In the genomic region with DNA sequence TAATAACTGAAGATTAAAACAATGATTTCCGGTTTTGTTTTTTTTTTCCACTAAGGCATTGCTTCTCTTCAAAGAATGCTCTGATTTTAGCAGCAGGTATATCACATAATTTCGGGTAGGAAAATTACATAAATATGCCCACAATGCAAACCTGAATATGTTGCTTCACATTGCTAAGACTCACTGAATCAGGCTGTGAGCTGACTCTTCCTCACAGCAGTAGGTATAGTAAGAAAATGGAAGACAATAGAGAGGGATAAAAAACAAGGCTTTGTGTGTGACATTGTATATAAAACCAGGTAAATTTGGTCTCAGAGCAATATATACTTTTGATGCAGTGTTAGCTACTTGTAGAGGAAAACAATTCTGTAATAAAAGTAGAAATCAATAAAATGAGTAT, we compare ENCODE assay signal across 38 cellular contexts.
"Had no signal": no experiment of that assay in that cellular context is flagged by ENCODE, and none has a peak within 500 bp of the region (broad histone marks: within the 10 kb centered on the region; RNA-seq: fewer than 3 reads in every experiment).

No MANE protein-coding gene starts in this region.

- DNase-seq: activated B cell treated with CpG ODN at 0.5 μM for 24 hours; activated CD4-positive, alpha-beta memory T cell treated with anti-CD3 and anti-CD28 coated beads for 36 hours; activated CD4-positive, alpha-beta T cell treated with anti-CD3 and anti-CD28 coated beads for 4 hours; activated CD4-positive, alpha-beta T cell treated with anti-CD3 and anti-CD28 coated beads, Interleukin-2, amount 10 ng/mL, durations not matched to agents 24 days and 14 days; activated CD4-positive, alpha-beta T cell treated with anti-CD3 and anti-CD28 coated beads, Interleukin-2, amount 50 U/mL, for 1 hour; activated CD4-positive, alpha-beta T cell treated with anti-CD3 and anti-CD28 coated beads, Interleukin-2, amount 50 U/mL, for 4 hours; activated CD4-positive, CD25-positive, alpha-beta regulatory T cell treated with anti-CD3 and anti-CD28 coated beads, Interleukin-2, amount 50 U/mL, for 72 hours; activated CD8-positive, alpha-beta memory T cell treated with anti-CD3 and anti-CD28 coated beads, Interleukin-2, amount 50 U/mL, for 4 hours; activated CD8-positive, alpha-beta T cell treated with anti-CD3 and anti-CD28 coated beads for 36 hours; activated effector memory CD4-positive, alpha-beta T cell treated with Interleukin-2 at 50 U/mL for 16 hours; activated gamma-delta T cell; activated naive CD4-positive, alpha-beta T cell treated with anti-CD3 and anti-CD28 coated beads, Interleukin-2, amount 10 ng/mL, durations not matched to agents 7 days and 5 days; activated naive CD4-positive, alpha-beta T cell treated with Interleukin-2 at 50 U/mL for 16 hours; activated naive CD8-positive, alpha-beta T cell treated with anti-CD3 and anti-CD28 coated beads, Interleukin-2, amount 10 ng/mL, durations not matched to agents 7 days and 5 days; activated naive CD8-positive, alpha-beta T cell treated with anti-CD3 and anti-CD28 coated beads, Interleukin-2, amount 50 U/mL, for 24 hours; activated T-cell treated with anti-CD3 and anti-CD28 coated beads for 4 hours; activated T-cell treated with anti-CD3 and anti-CD28 coated beads, Interleukin-2, amount 50 U/mL, for 1 hour; activated T-cell treated with anti-CD3 and anti-CD28 coated beads, Interleukin-2, amount 50 U/mL, for 4 hours; activated T-cell treated with anti-CD3 and anti-CD28 coated beads, Interleukin-2, amount 50 U/mL, for 72 hours; amygdala; anterior cingulate cortex; caudate nucleus; cerebellar nuclear complex; T-helper 2 cell; T-helper 9 cell had no signal

- ATAC-seq: activated CD8-positive, alpha-beta T cell treated with anti-CD3 and anti-CD28 coated beads for 36 hours; activated naive CD8-positive, alpha-beta T cell treated with anti-CD3 and anti-CD28 coated beads, Interleukin-2, amount 50 U/mL, for 24 hours; activated T-cell treated with anti-CD3 and anti-CD28 coated beads, Interleukin-2, amount 50 U/mL, for 4 hours; activated T-cell treated with anti-CD3 and anti-CD28 coated beads, Interleukin-2, amount 50 U/mL, for 72 hours had no signal

- H3K27me3 Mint-ChIP-seq: activated B cell treated with CpG ODN at 0.5 μM for 24 hours; activated CD4-positive, alpha-beta memory T cell treated with anti-CD3 and anti-CD28 coated beads for 36 hours; activated CD4-positive, alpha-beta T cell treated with anti-CD3 and anti-CD28 coated beads, Interleukin-2, amount 10 ng/mL, durations not matched to agents 24 days and 14 days; activated CD8-positive, alpha-beta T cell treated with anti-CD3 and anti-CD28 coated beads for 36 hours; activated naive CD4-positive, alpha-beta T cell treated with anti-CD3 and anti-CD28 coated beads, Interleukin-2, amount 10 ng/mL, durations not matched to agents 7 days and 5 days; activated naive CD4-positive, alpha-beta T cell treated with anti-CD3 and anti-CD28 coated beads, Interleukin-2, amount 50 U/mL, for 24 hours; activated naive CD8-positive, alpha-beta T cell; activated naive CD8-positive, alpha-beta T cell treated with anti-CD3 and anti-CD28 coated beads, Interleukin-2, amount 10 ng/mL, durations not matched to agents 7 days and 5 days; activated naive CD8-positive, alpha-beta T cell treated with anti-CD3 and anti-CD28 coated beads, Interleukin-2, amount 50 U/mL, for 24 hours; central memory CD8-positive, alpha-beta T cell had no signal

- H3K4me1 Mint-ChIP-seq: activated B cell treated with CpG ODN at 0.5 μM for 24 hours; activated CD4-positive, alpha-beta T cell treated with anti-CD3 and anti-CD28 coated beads, Interleukin-2, amount 10 ng/mL, durations not matched to agents 24 days and 14 days; activated naive CD4-positive, alpha-beta T cell treated with anti-CD3 and anti-CD28 coated beads, Interleukin-2, amount 10 ng/mL, durations not matched to agents 7 days and 5 days; activated naive CD4-positive, alpha-beta T cell treated with anti-CD3 and anti-CD28 coated beads, Interleukin-2, amount 50 U/mL, for 24 hours; activated naive CD8-positive, alpha-beta T cell treated with anti-CD3 and anti-CD28 coated beads, Interleukin-2, amount 10 ng/mL, durations not matched to agents 7 days and 5 days; activated naive CD8-positive, alpha-beta T cell treated with anti-CD3 and anti-CD28 coated beads, Interleukin-2, amount 50 U/mL, for 24 hours; brain; central memory CD8-positive, alpha-beta T cell had no signal

- H3K4me3 ChIP-seq: ascending aorta, cardiac muscle cell had no signal

- H3K4me1 ChIP-seq: ascending aorta had no signal

- FAIRE-seq: bronchial epithelial cell, TTC549 had no signal

- H3K4me3 Mint-ChIP-seq: activated B cell treated with CpG ODN at 0.5 μM for 24 hours; activated CD4-positive, alpha-beta memory T cell treated with anti-CD3 and anti-CD28 coated beads for 36 hours; activated CD4-positive, alpha-beta T cell treated with anti-CD3 and anti-CD28 coated beads, Interleukin-2, amount 10 ng/mL, durations not matched to agents 24 days and 14 days; activated CD8-positive, alpha-beta T cell treated with anti-CD3 and anti-CD28 coated beads for 36 hours; activated naive CD4-positive, alpha-beta T cell treated with anti-CD3 and anti-CD28 coated beads, Interleukin-2, amount 10 ng/mL, durations not matched to agents 7 days and 5 days; activated naive CD4-positive, alpha-beta T cell treated with anti-CD3 and anti-CD28 coated beads, Interleukin-2, amount 50 U/mL, for 24 hours; activated naive CD8-positive, alpha-beta T cell; activated naive CD8-positive, alpha-beta T cell treated with anti-CD3 and anti-CD28 coated beads, Interleukin-2, amount 10 ng/mL, durations not matched to agents 7 days and 5 days; activated naive CD8-positive, alpha-beta T cell treated with anti-CD3 and anti-CD28 coated beads, Interleukin-2, amount 50 U/mL, for 24 hours; activated T-cell treated with anti-CD3 and anti-CD28 coated beads, Interleukin-2, amount 50 U/mL, for 4 hours; activated T-cell treated with anti-CD3 and anti-CD28 coated beads, Interleukin-2, amount 50 U/mL, for 72 hours; activated T-helper 1 cell treated with anti-CD3 and anti-CD28 coated beads, Interleukin-12 subunit alpha, Interleukin-12 subunit beta, Interleukin-2, Interleukin-4 antibody, amounts not matched to agents 30 ng/mL and 10 ng/mL and 1 ng/mL, durations not matched to agents 14 hours and 24 hours and 36 hours; brain; central memory CD8-positive, alpha-beta T cell; T-helper 1 cell treated with Interleukin-12 subunit alpha and Interleukin-12 subunit beta and Interleukin-4 antibody, amounts not matched to agents 30 μg/mL and 1 μg/mL, for 36 hours; T-helper 2 cell treated with Interferon-gamma antibody and Interleukin-4, amounts not matched to agents 5 μg/mL and 100 μg/mL, for 36 hours had no signal

- H3K9me3 ChIP-seq: ascending aorta had no signal

- H3K27ac Mint-ChIP-seq: activated B cell treated with CpG ODN at 0.5 μM for 24 hours; activated CD4-positive, alpha-beta memory T cell treated with anti-CD3 and anti-CD28 coated beads for 36 hours; activated CD4-positive, alpha-beta T cell treated with anti-CD3 and anti-CD28 coated beads, Interleukin-2, amount 10 ng/mL, durations not matched to agents 24 days and 14 days; activated CD8-positive, alpha-beta T cell treated with anti-CD3 and anti-CD28 coated beads for 36 hours; activated naive CD4-positive, alpha-beta T cell treated with anti-CD3 and anti-CD28 coated beads, Interleukin-2, amount 10 ng/mL, durations not matched to agents 7 days and 5 days; activated naive CD4-positive, alpha-beta T cell treated with anti-CD3 and anti-CD28 coated beads, Interleukin-2, amount 50 U/mL, for 24 hours; activated naive CD8-positive, alpha-beta T cell; activated naive CD8-positive, alpha-beta T cell treated with anti-CD3 and anti-CD28 coated beads, Interleukin-2, amount 10 ng/mL, durations not matched to agents 7 days and 5 days; activated naive CD8-positive, alpha-beta T cell treated with anti-CD3 and anti-CD28 coated beads, Interleukin-2, amount 50 U/mL, for 24 hours; activated T-cell treated with anti-CD3 and anti-CD28 coated beads, Interleukin-2, amount 50 U/mL, for 72 hours; activated T-helper 1 cell treated with anti-CD3 and anti-CD28 coated beads, Interleukin-12 subunit alpha, Interleukin-12 subunit beta, Interleukin-2, Interleukin-4 antibody, amounts not matched to agents 30 ng/mL and 10 ng/mL and 1 ng/mL, durations not matched to agents 14 hours and 24 hours and 36 hours; activated T-helper 2 cell treated with anti-CD3 and anti-CD28 coated beads, Interferon-gamma antibody, Interleukin-2, Interleukin-4, amounts not matched to agents 10 μg/mL and 5 μg/mL and 100 μg/mL, durations not matched to agents 14 hours and 24 hours and 36 hours; brain; T-helper 1 cell treated with Interleukin-12 subunit alpha and Interleukin-12 subunit beta and Interleukin-4 antibody, amounts not matched to agents 30 μg/mL and 1 μg/mL, for 36 hours; T-helper 2 cell treated with Interferon-gamma antibody and Interleukin-4, amounts not matched to agents 5 μg/mL and 100 μg/mL, for 36 hours had no signal

- H3K36me3 Mint-ChIP-seq: activated CD4-positive, alpha-beta memory T cell treated with anti-CD3 and anti-CD28 coated beads for 36 hours; activated naive CD4-positive, alpha-beta T cell treated with anti-CD3 and anti-CD28 coated beads, Interleukin-2, amount 10 ng/mL, durations not matched to agents 7 days and 5 days; activated naive CD4-positive, alpha-beta T cell treated with anti-CD3 and anti-CD28 coated beads, Interleukin-2, amount 50 U/mL, for 24 hours; activated naive CD8-positive, alpha-beta T cell; activated naive CD8-positive, alpha-beta T cell treated with anti-CD3 and anti-CD28 coated beads, Interleukin-2, amount 10 ng/mL, durations not matched to agents 7 days and 5 days; brain had no signal

- H3K36me3 ChIP-seq: ascending aorta, cardiac muscle cell had no signal

- H3K27me3 ChIP-seq: ascending aorta, cardiac muscle cell had no signal

- H3K27ac ChIP-seq: ascending aorta, cardiac muscle cell, VCaP had no signal
